In genomic region chr1:237025358-237026074, GRCh38 we compare ENCODE assay signal across 22 cellular contexts. TPM values are rescaled to one million over a fixed set of nuclear protein-coding genes. Genes with fewer than 3 reads are reported as not detected.
DNase-seq lines count a peak whose midpoint lies in the region; ATAC-seq and TF ChIP-seq lines count a peak whose summit lies in the region.
"Had no signal": no experiment of that assay in that cellular context is flagged by ENCODE, and none has a peak within 500 bp of the region (broad histone marks: within the 10 kb centered on the region; RNA-seq: fewer than 3 reads in every experiment).

No MANE protein-coding gene starts in this region.

- POLR2A ChIA-PET in HEK293 (lab: Yijun Ruan, JAX) = interaction anchor here (0.6 kb wide), 1 partner anchor 10 kb away, joined by 6 read pairs; no protein-coding TSS in a partner anchor

- no peaks in the 10 kb centered on the region for H3K4me1 ChIP-seq in HEK293 (ENCODE audit: control insufficient read depth, insufficient read depth, low read length)
- H3K4me1 ChIP-seq: BLaER1, Caco-2 had no signal

- ATAC-seq in left colon (peak; percentile 99), GM21576 (IDR thresholded peaks at IDR 0.05; ENCODE audit: unreplicated experiment) (no peak)
- ATAC-seq: CD8-positive, alpha-beta T cell had no signal

- DNase-seq in DMS53 (lab: John Stamatoyannopoulos, UW) (peak; percentile 31), DMS53 treated with DMSO at 0.1 percent for 48 hours (lab: John Stamatoyannopoulos, UW; ENCODE audit: unreplicated experiment) (no peak), left colon (no peak), hepatic stellate cell (ENCODE audit: low spot score) (no peak)
- DNase-seq: Caco-2; CD4-positive, CD25-positive, alpha-beta regulatory T cell; CD8-positive, alpha-beta T cell; DMS153; DMS79 treated with DMSO at 0.1 percent for 48 hours; GF-D8; GM23248; H7; HCEC 1CT had no signal

- CTCF ChIA-PET in HEK293 (lab: Yijun Ruan, JAX) = no interaction called here

- no peaks in the 10 kb centered on the region for H3K36me3 ChIP-seq in HEK293 (ENCODE audit: control insufficient read depth in 2 of 2, insufficient read depth in 1 of 2, low read length in 2 of 2)
- H3K36me3 ChIP-seq: BLaER1 had no signal

- no peaks in the 10 kb centered on the region for H3K9me3 ChIP-seq in HEK293 (ENCODE audit: control insufficient read depth, insufficient read depth, low read depth, low read length)
- H3K9me3 ChIP-seq: BLaER1, Caco-2 had no signal

- TF ChIP-seq CTCF in HEK293 (tag by site-specific recombination; IDR thresholded peaks at IDR 0.05) = no peak

- intact Hi-C loops in left colon (cut with DNase I, micrococcal nuclease) = no loop called here

- H3K27ac ChIP-seq in HEK293 (ENCODE audit: extremely low read depth, low read depth, low read length) = no peak overlapping the region
- H3K27ac ChIP-seq: 22Rv1, BLaER1, C4-2B, GM23248 had no signal

- H3K4me3 ChIP-seq in HEK293 (ENCODE audit: low read depth, low read length) = no peak overlapping the region
- H3K4me3 ChIP-seq: BLaER1, GM23248 had no signal

TF ChIP-seq in HEK293, 187 proteins besides CTCF, POLR2A, EP300 and RAD21:
- no peak for TF ChIP-seq GLI2 (tag by site-specific recombination; IDR thresholded peaks at IDR 0.05; ENCODE audit: borderline replicate concordance, low read depth)
- no peak for TF ChIP-seq ZNF366 (tag by site-specific recombination; conservative IDR thresholded peaks at IDR 0.05)
- TF ChIP-seq ZNF335 (tag by site-specific recombination; conservative IDR thresholded peaks at IDR 0.05) = no peak
- peak; percentile 30 for TF ChIP-seq SETDB1 (IDR thresholded peaks at IDR 0.05; ENCODE audit: insufficient read length, low read length)
- TF ChIP-seq ZNF610 (tag by site-specific recombination; IDR thresholded peaks at IDR 0.05; ENCODE audit: borderline replicate concordance) = no peak
- TF ChIP-seq ZNF704 (tag by site-specific recombination; IDR thresholded peaks at IDR 0.05) = no peak
- TF ChIP-seq ZNF16 (tag by site-specific recombination; IDR thresholded peaks at IDR 0.05; ENCODE audit: low read depth) = no peak
TF ChIP-seq in HEK293: peak in this region for 1.

RNA-seq across cellular contexts. Expression of gene RYR2, which starts 16.5 kb away (rescaled TPM):
- under 1 TPM; 0.18 to 0.45 TPM for total RNA-seq in left colon
- total RNA-seq: B cell; CD8-positive, alpha-beta T cell; G401; GM23248 had no signal

RNA-seq across cellular contexts. Expression of gene MT1HL1, which starts 21.3 kb away (rescaled TPM):
- total RNA-seq in left colon = not detected
- total RNA-seq: B cell; Caco-2; CD4-positive, CD25-positive, alpha-beta regulatory T cell; CD8-positive, alpha-beta T cell; Daoy; G401; GM23248; H1; H7 had no signal
